21 cellular contexts compared by ENCODE assay signal in the genomic region with DNA sequence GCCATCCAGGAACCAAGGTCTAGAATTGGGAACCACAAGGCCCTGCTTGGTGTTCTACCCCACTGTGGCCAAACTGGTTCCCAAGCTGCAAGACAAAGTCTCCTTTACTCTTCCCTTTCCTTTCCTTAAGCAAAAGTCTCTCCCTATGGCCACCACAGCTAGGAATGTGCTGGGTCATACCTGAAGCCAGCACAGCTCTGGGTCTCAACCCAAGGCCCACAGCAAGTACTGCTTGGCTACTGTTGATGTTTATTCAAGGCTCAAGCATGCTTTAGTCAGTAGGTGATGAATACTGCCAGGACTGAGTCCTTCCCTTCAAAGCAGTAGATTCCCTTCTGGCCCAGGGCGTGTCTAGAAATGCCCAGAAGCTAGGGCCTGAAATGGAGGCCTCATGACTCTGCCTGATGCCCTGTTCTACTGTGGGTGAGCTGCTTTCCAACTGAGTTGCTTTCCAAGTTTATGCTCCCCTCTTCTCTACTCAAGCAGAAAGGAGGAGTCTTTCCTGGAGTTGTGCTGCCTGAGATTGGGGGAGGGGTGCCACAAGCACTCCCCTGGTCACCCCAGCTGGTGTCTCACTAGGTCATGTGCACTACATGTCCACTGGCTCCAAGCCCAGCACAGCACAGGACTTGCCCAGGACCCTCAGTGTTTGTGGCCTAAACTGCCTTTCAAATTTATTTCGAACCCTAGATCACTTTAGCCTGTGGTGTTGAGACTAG. TPM values are rescaled to one million over a fixed set of nuclear protein-coding genes. Genes with fewer than 3 reads are reported as not detected.
"Had no signal": no experiment of that assay in that cellular context is flagged by ENCODE, and none has a peak within 500 bp of the region (broad histone marks: within the 10 kb centered on the region; RNA-seq: fewer than 3 reads in every experiment).

No MANE protein-coding gene starts in this region.

- H3K9me3 ChIP-seq: lower lobe of right lung, mucosa of descending colon, psoas muscle, sigmoid colon had no signal

- H3K27me3 ChIP-seq: gastroesophageal sphincter, sigmoid colon had no signal

- H3K27ac ChIP-seq: gastroesophageal sphincter, lower lobe of right lung, psoas muscle, sigmoid colon had no signal

- H3K27me3 Mint-ChIP-seq: activated CD8-positive, alpha-beta memory T cell treated with anti-CD3 and anti-CD28 coated beads, Interleukin-2, amount 10 ng/mL, durations not matched to agents 7 days and 5 days; activated naive CD8-positive, alpha-beta T cell; stimulated activated naive CD8-positive, alpha-beta T cell treated with anti-CD3 and anti-CD28 coated beads, Interleukin-15, Interleukin-2, amounts not matched to agents 100 ng/mL and 50 ng/mL, for 24 hours had no signal

- DNase-seq: activated CD4-positive, alpha-beta T cell treated with anti-CD3 and anti-CD28 coated beads, Interleukin-2, amount 50 U/mL, for 1 hour; activated CD8-positive, alpha-beta memory T cell treated with anti-CD3 and anti-CD28 coated beads, Interleukin-2, amount 10 ng/mL, durations not matched to agents 7 days and 5 days; activated gamma-delta T cell; activated T-cell treated with anti-CD3 and anti-CD28 coated beads, Interleukin-2, amount 50 U/mL, for 4 hours; anterior cingulate cortex; hippocampal formation; kidney glomerular epithelial cell; lower lobe of right lung; mucosa of descending colon; psoas muscle; sigmoid colon; SK-N-SH; stimulated activated CD4-positive, alpha-beta T cell treated with anti-CD3 and anti-CD28 coated beads, Interleukin-12 subunit alpha, Interleukin-12 subunit beta, amount 100 ng/mL, for 4 hours; T-helper 1 cell had no signal

- ATAC-seq: activated CD8-positive, alpha-beta memory T cell treated with anti-CD3 and anti-CD28 coated beads, Interleukin-2, amount 10 ng/mL, durations not matched to agents 7 days and 5 days; activated T-cell treated with anti-CD3 and anti-CD28 coated beads, Interleukin-2, amount 50 U/mL, for 4 hours; gastroesophageal sphincter; lower lobe of right lung; mucosa of descending colon; psoas muscle had no signal

- H3K4me2 ChIP-seq: SK-N-SH had no signal

- H3K27ac Mint-ChIP-seq: activated CD8-positive, alpha-beta memory T cell treated with anti-CD3 and anti-CD28 coated beads, Interleukin-2, amount 10 ng/mL, durations not matched to agents 7 days and 5 days; activated naive CD8-positive, alpha-beta T cell; nephron; stimulated activated naive CD8-positive, alpha-beta T cell treated with anti-CD3 and anti-CD28 coated beads, Interleukin-15, Interleukin-2, amounts not matched to agents 100 ng/mL and 50 ng/mL, for 24 hours had no signal

- H3K4me3 ChIP-seq: gastroesophageal sphincter, lower lobe of right lung, mucosa of descending colon, psoas muscle, sigmoid colon had no signal

- H3K9ac ChIP-seq: SK-N-SH had no signal

- H3K36me3 ChIP-seq: gastroesophageal sphincter, lower lobe of right lung, sigmoid colon had no signal

- H3K4me1 Mint-ChIP-seq: nephron had no signal

- H3K9me2 ChIP-seq: SK-N-SH had no signal

- H3K4me1 ChIP-seq: gastroesophageal sphincter, lower lobe of right lung, psoas muscle, sigmoid colon had no signal

- H3K4me3 Mint-ChIP-seq: activated CD8-positive, alpha-beta memory T cell treated with anti-CD3 and anti-CD28 coated beads, Interleukin-2, amount 10 ng/mL, durations not matched to agents 7 days and 5 days; activated naive CD8-positive, alpha-beta T cell; activated T-cell treated with anti-CD3 and anti-CD28 coated beads, Interleukin-2, amount 50 U/mL, for 4 hours; nephron; stimulated activated naive CD8-positive, alpha-beta T cell treated with anti-CD3 and anti-CD28 coated beads, Interleukin-15, Interleukin-2, amounts not matched to agents 100 ng/mL and 50 ng/mL, for 24 hours had no signal

RNA-seq across cellular contexts. Expression of a gene that starts 44.9 kb away (rescaled TPM):
- total RNA-seq: cardiac septum, osteoblast, sigmoid colon, temporal lobe had no signal
- polyA plus RNA-seq: SK-N-SH had no signal
